Comparison of ENCODE assay signal across 9 cellular contexts in genomic region chr5:74851684-74852353, GRCh38. TPM values are rescaled to one million over a fixed set of nuclear protein-coding genes. Genes with fewer than 3 reads are reported as not detected.
DNase-seq lines count a peak whose midpoint lies in the region; ATAC-seq, FAIRE-seq and TF ChIP-seq lines count a peak whose summit lies in the region.
"Had no signal": no experiment of that assay in that cellular context is flagged by ENCODE, and none has a peak within 500 bp of the region (broad histone marks: within the 10 kb centered on the region; RNA-seq: fewer than 3 reads in every experiment).

No MANE protein-coding gene starts in this region.

- no peaks in the 10 kb centered on the region for H3K9me3 ChIP-seq in osteoblast (ENCODE audit: low read depth, low read length)

- peak overlapping the region; percentile 66 for H3K4me2 ChIP-seq in osteoblast (ENCODE audit: insufficient read depth, low read length)

- TF ChIP-seq CTCF in bronchial epithelial cell (IDR thresholded peaks at IDR 0.05; ENCODE audit: insufficient read depth, low read length, severe bottlenecking) (no peak), osteoblast (IDR thresholded peaks at IDR 0.05; ENCODE audit: extremely low read depth, low read depth, low read length) (no peak)

- no peak for FAIRE-seq in bronchial epithelial cell (lab: Jason Lieb, UNC)

- DNase-seq in ELR (ENCODE audit: low read depth) (peak; percentile 50), NCI-H460 (ENCODE audit: extremely low read depth, low read depth) (peak; percentile 41), bronchial epithelial cell (ENCODE audit: low read depth) (peak; percentile 50), osteoblast (ENCODE audit: insufficient read length, low spot score, missing footprints) (peak; percentile 86), dermis blood vessel endothelial cell (no peak)
- no peak for DNase-seq in activated effector memory CD4-positive, alpha-beta T cell treated with Interleukin-2 at 50 U/mL for 16 hours
- DNase-seq: Karpas-422 had no signal

- H3K27ac ChIP-seq in osteoblast (ENCODE audit: low read depth, low read length) = peak overlapping the region; percentile 44

- no peaks in the 10 kb centered on the region for H4K20me1 ChIP-seq in osteoblast (ENCODE audit: insufficient read depth, low read length)

- H3K79me2 ChIP-seq in osteoblast (ENCODE audit: insufficient read depth, low read length) = no peaks in the 10 kb centered on the region

- H3K4me1 ChIP-seq in osteoblast (ENCODE audit: insufficient read depth, low read length) = no peaks in the 10 kb centered on the region

- H3K36me3 ChIP-seq in bronchial epithelial cell (ENCODE audit: control insufficient read depth, insufficient read depth, low read length) (no peaks in the 10 kb centered on the region), osteoblast (ENCODE audit: insufficient read depth, low read length) (no peaks in the 10 kb centered on the region)

- peak overlapping the region; percentile 90 for H2AFZ ChIP-seq in osteoblast (ENCODE audit: low read length)

- H3K4me3 ChIP-seq in bronchial epithelial cell (ENCODE audit: low read depth, low read length) = no peak overlapping the region
- H3K4me3 ChIP-seq in osteoblast (ENCODE audit: insufficient read depth, low read length) = peak overlapping the region; percentile 61

- H3K27me3 ChIP-seq in bronchial epithelial cell (ENCODE audit: control insufficient read depth, insufficient read depth, low read length) (no peaks in the 10 kb centered on the region), osteoblast (ENCODE audit: insufficient read depth, low read length) (no peaks in the 10 kb centered on the region)

- ATAC-seq in HG02970 (IDR thresholded peaks at IDR 0.05; ENCODE audit: low FRiP score, unreplicated experiment) (no peak), HG02610 (IDR thresholded peaks at IDR 0.05; ENCODE audit: unreplicated experiment) (no peak)

RNA-seq across cellular contexts. Expression of gene FAM169A, which starts 14.4 kb away (rescaled TPM):
- total RNA-seq in NCI-H460 (2014; rRNA removed; shearing (Covaris generic)) = 15.8 and 18.5 TPM in 2 replicates
- 8.5 and 12.2 TPM in 2 replicates for polyA plus RNA-seq in NCI-H460 (2014; cell fraction: nucleus; rRNA removed)
- 12.1 and 21.5 TPM in 2 replicates for total RNA-seq in bronchial epithelial cell
- under 0.01 TPM in 2 replicates for total RNA-seq in osteoblast
- total RNA-seq in dermis blood vessel endothelial cell = 4.0 and 4.9 TPM in 2 replicates

Comparison
In these comparisons a context has a peak if more than half of its experiments do, and no peak if none do; other contexts are left out.
1. DNase-seq: peak in ELR (single experiment), NCI-H460 (single experiment), bronchial epithelial cell (single experiment) and osteoblast (single experiment); none in activated effector memory CD4-positive, alpha-beta T cell treated with Interleukin-2 at 50 U/mL for 16 hours (single experiment) and dermis blood vessel endothelial cell (single experiment).